In the genomic region with DNA sequence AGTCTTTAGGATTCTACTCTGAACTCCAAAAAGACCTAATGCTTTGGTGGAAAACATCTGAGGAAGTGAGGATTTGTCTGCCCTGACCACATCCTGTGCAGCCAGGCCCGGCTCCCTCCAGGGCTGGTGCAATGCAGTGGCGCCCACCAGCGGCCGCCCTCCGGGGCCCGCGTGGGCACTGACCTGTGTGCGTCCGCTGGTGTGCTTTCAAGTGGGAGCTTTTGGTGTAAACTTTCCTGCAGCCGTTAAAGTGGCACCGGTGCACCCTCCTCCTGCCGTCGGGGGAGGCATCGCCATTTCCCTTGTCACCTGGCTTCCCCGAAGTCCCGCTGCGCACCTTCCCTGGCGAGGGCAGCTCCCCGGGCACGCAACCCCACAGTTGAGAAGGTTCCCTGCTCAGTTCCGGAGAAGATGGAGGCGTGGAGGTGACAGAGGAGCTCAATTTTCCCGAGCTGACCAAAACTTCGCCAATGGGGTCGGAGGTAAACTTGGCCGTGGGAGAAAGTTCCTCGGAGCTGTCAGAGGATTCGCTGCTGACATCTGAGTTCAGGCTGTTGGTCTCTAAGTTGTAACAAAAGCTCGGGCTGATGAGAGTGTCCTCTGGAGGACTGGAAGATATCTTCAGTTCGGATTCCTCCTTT, we compare ENCODE assay signal across 8 cellular contexts. TPM values are rescaled to one million over a fixed set of nuclear protein-coding genes. Genes with fewer than 3 reads are reported as not detected.
DNase-seq lines count a peak whose midpoint lies in the region; ATAC-seq and TF ChIP-seq lines count a peak whose summit lies in the region.

No MANE protein-coding gene starts in this region.

- peaks cover 39% of the 10 kb centered on the region for H3K4me1 Mint-ChIP-seq in MCF 10A (ENCODE audit: insufficient read depth, unreplicated experiment)

- H3K27me3 ChIP-seq in SJCRH30, result no peaks in the 10 kb centered on the region
- H3K27me3 ChIP-seq in liver (ENCODE audit: control insufficient read depth in 4 of 4, insufficient read depth in 4 of 4, low read length in 3 of 4), result no peaks in the 10 kb centered on the region
- no peaks in the 10 kb centered on the region for H3K27me3 ChIP-seq in thoracic aorta (replicated peaks; ENCODE audit: insufficient read depth)

- POLR2A ChIA-PET in MCF 10A (lab: Yijun Ruan, JAX), result interaction anchor here (0.7 to 12.0 kb wide), 33 partner anchors 18 to 984 kb away, joined by 3 to 571 read pairs (median 7); no protein-coding TSS in a partner anchor

- peak overlapping the region; percentile 96 for H3K4me3 Mint-ChIP-seq in MCF 10A (ENCODE audit: unreplicated experiment)

- DNase-seq in SJCRH30 (no peak), MCF 10A (ENCODE audit: unreplicated experiment) (peak; percentile 58), thoracic aorta (ENCODE audit: low spot score) (no peak), GOT3 (lab: John Stamatoyannopoulos, UW) (no peak), inferior parietal cortex (ENCODE audit: extremely low spot score) (no peak)

- no peak for ATAC-seq in thoracic aorta (ENCODE audit: insufficient number of reproducible peaks, low FRiP score, low read depth)
- no peak for ATAC-seq in HG03457 (IDR thresholded peaks at IDR 0.05; ENCODE audit: unreplicated experiment)

- H3K4me3 ChIP-seq in SJCRH30 (no peak overlapping the region), liver (ENCODE audit: low read depth in 1 of 3, low read length in 3 of 3) (peak overlapping the region; percentile 84 to 99 (median 90)), thoracic aorta (peak overlapping the region; percentile 83)

- TF ChIP-seq CTCF in GM12873 (IDR thresholded peaks at IDR 0.05; ENCODE audit: insufficient read depth, low read depth, low read length, missing control alignments), result peak; percentile 66
- peak; percentile 39 for TF ChIP-seq CTCF in MCF 10A (IDR thresholded peaks at IDR 0.05; ENCODE audit: unreplicated experiment)
- peak; percentile 21 for TF ChIP-seq CTCF in liver (IDR thresholded peaks at IDR 0.05; ENCODE audit: low read depth, low read length, missing input control)
- TF ChIP-seq CTCF in thoracic aorta (IDR thresholded peaks at IDR 0.05), result peak; percentile 58

- H3K9ac ChIP-seq in liver (ENCODE audit: low read depth in 1 of 2, low read length in 2 of 2), result peak overlapping the region; percentile 100

- peaks cover 41% of the 10 kb centered on the region for H3K36me3 ChIP-seq in SJCRH30
- H3K36me3 ChIP-seq in liver (ENCODE audit: control insufficient read depth in 4 of 4, insufficient read depth in 3 of 4, low read depth in 1 of 4, low read length in 3 of 4), result peaks cover 14 to 59% (median 46%) of the 10 kb centered on the region in 4 donors
- H3K36me3 ChIP-seq in thoracic aorta, result peaks cover 42% of the 10 kb centered on the region

- no peaks in the 10 kb centered on the region for H3K27me3 Mint-ChIP-seq in MCF 10A (ENCODE audit: insufficient read depth, unreplicated experiment)

- H3K9me3 Mint-ChIP-seq in MCF 10A (ENCODE audit: unreplicated experiment), result no peaks in the 10 kb centered on the region

- BruUV-seq in MCF 10A (replicated peaks; lab: Mats Ljungman, UMichigan), result no TSS peak

- peak; percentile 58 to 60 for TF ChIP-seq RAD21 in liver (IDR thresholded peaks at IDR 0.05)

- 0 out of 2 replicates have a peak overlapping the region, but pooled peaks have one; percentile 100 for H3K27ac ChIP-seq in SJCRH30
- H3K27ac ChIP-seq in liver (ENCODE audit: low read depth in 1 of 2, low read length in 2 of 2), result peak overlapping the region; percentile 89 to 100
- peak overlapping the region; percentile 96 to 99 for H3K27ac ChIP-seq in thoracic aorta

- CTCF ChIA-PET in MCF 10A (lab: Yijun Ruan, JAX), result interaction anchor here (0.6 to 1.1 kb wide), 12 partner anchors 24 to 984 kb away, joined by 3 to 5 read pairs (median 3); no protein-coding TSS in a partner anchor

- H3K27ac Mint-ChIP-seq in MCF 10A (ENCODE audit: low read depth, unreplicated experiment), result peak overlapping the region; percentile 100

- peaks cover 8% of the 10 kb centered on the region; the same call in 1 of the 2 replicates for H3K4me1 ChIP-seq in SJCRH30
- peaks cover 2 to 28% (median 8%) of the 10 kb centered on the region in 4 donors for H3K4me1 ChIP-seq in liver (ENCODE audit: control insufficient read depth in 4 of 4, insufficient read depth in 4 of 4, low read length in 3 of 4)
- peaks cover 27 to 43% of the 10 kb centered on the region in 2 donors for H3K4me1 ChIP-seq in thoracic aorta (ENCODE audit: control insufficient read depth in 1 of 2, low read depth in 2 of 2)

- WGBS in liver, result 72% methylated on average over 30 of the region's 30 CpGs

- intact Hi-C loops in MCF 10A (cut with micrococcal nuclease), result loop anchor here (1.0 to 5.0 kb wide), 4 partner anchors 67 to 989 kb away; no protein-coding TSS in a partner anchor

- peaks cover 100% of the 10 kb centered on the region for H3K36me3 Mint-ChIP-seq in MCF 10A (ENCODE audit: insufficient read depth, unreplicated experiment)

- H3K9me3 ChIP-seq in SJCRH30 (replicated peaks) (no peaks in the 10 kb centered on the region), liver (ENCODE audit: control insufficient read depth in 4 of 4, low read length in 3 of 4) (no peaks in the 10 kb centered on the region), thoracic aorta (no peaks in the 10 kb centered on the region)

TF ChIP-seq in liver, 16 proteins besides CTCF, POLR2A, EP300 and RAD21:
- TF ChIP-seq FOXA1 (IDR thresholded peaks at IDR 0.05) (no peak), EGR1 (IDR thresholded peaks at IDR 0.05; ENCODE audit: low read depth in 2 of 2) (no peak), SP1 (IDR thresholded peaks at IDR 0.05) (peak; percentile 26), FOXA2 (IDR thresholded peaks at IDR 0.05) (no peak), GABPA (IDR thresholded peaks at IDR 0.05 in 1 of 2, conservative IDR thresholded peaks at IDR 0.05 in 1 of 2) (no peak), MAX (IDR thresholded peaks at IDR 0.05) (no peak), JUND (IDR thresholded peaks at IDR 0.05) (peak in 1 of 2 donors; percentile 32), NR2F2 (IDR thresholded peaks at IDR 0.05) (no peak), YY1 (IDR thresholded peaks at IDR 0.05) (no peak), HNF4A (conservative IDR thresholded peaks at IDR 0.05) (no peak), HNF4G (IDR thresholded peaks at IDR 0.05) (no peak), TAF1 (conservative IDR thresholded peaks at IDR 0.05) (no peak), REST (IDR thresholded peaks at IDR 0.05) (no peak), ATF3 (IDR thresholded peaks at IDR 0.05) (no peak)
- TF ChIP-seq, protein P1, sequence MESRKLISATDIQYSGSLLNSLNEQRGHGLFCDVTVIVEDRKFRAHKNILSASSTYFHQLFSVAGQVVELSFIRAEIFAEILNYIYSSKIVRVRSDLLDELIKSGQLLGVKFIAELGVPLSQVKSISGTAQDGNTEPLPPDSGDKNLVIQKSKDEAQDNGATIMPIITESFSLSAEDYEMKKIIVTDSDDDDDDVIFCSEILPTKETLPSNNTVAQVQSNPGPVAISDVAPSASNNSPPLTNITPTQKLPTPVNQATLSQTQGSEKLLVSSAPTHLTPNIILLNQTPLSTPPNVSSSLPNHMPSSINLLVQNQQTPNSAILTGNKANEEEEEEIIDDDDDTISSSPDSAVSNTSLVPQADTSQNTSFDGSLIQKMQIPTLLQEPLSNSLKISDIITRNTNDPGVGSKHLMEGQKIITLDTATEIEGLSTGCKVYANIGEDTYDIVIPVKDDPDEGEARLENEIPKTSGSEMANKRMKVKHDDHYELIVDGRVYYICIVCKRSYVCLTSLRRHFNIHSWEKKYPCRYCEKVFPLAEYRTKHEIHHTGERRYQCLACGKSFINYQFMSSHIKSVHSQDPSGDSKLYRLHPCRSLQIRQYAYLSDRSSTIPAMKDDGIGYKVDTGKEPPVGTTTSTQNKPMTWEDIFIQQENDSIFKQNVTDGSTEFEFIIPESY (IDR thresholded peaks at IDR 0.05), result no peak
TF ChIP-seq in liver: peak in this region for 2.

RNA-seq across cellular contexts. Expression of gene KLF6, which starts 3.4 kb away (rescaled TPM):
- 8.1 and 8.2 TPM in 2 replicates for total RNA-seq in SJCRH30 (2014; rRNA removed; shearing (Covaris generic))
- 253 and 282 TPM in 2 replicates for total RNA-seq in MCF 10A (2022)
- total RNA-seq in liver, result 10 to 100 TPM; 17.7 to 26.6 TPM
- polyA plus RNA-seq in liver, result 100 to 1,000 TPM in 1 of 2 donors, 10 to 100 TPM in 1; 11.0 to 124 TPM
- 100 to 1,000 TPM; 170 to 201 TPM for total RNA-seq in thoracic aorta
